In the genomic region with DNA sequence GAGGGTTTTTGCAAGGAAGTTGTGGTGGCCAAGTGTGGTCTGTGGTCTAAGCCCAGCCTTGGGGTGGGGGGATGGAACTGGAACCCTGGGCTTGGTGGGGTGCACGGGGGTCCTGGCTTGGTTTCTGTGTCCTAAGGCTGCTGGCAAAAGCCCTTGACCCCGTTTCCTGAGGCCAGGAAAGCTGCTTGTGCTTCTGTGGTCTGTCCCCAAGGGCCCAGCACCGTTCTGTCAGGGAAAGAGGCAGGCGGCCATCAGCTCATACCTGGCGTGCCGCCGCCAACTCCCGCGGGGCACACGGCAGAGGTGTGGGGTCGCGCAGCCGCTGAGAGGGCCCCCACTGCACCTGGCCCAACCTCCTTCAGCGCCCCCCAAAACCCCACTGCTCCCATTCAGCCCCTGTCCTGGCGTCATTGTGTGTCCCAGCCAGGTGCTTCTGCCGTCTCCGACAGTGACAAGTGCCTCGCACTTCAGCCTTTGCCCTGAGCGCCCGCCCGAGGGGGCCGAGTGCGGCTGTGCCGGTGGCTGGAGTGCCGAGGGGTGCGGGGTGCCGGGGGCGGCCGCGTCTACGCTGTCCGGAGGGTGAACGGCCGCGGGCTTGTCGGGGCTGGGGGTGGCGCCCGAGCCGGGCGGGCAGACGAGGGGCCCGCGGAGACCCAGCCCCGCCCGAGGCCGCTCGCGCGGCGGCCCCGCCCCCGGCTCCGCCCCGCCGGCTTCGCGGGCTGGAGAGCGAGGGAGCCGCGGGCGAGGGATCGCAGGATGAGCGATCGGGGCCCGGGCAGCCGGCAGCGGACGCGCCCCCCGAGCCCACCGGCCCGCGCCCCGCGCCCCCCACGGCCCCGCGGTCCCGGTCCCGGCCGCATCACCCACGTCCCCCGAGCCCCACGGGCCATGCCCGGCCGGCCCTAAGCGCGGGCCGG, we compare ENCODE assay signal across 8 cellular contexts. TPM values are rescaled to one million over a fixed set of nuclear protein-coding genes. Genes with fewer than 3 reads are reported as not detected.
A peak's percentile ranks its signal among the peaks of the same experiment; 100 is the strongest.
DNase-seq lines count a peak whose midpoint lies in the region; ATAC-seq and TF ChIP-seq lines count a peak whose summit lies in the region.

A gene (plus strand): TSS at position 701 of the 917 bp plus-strand sequence. CDS start 282 bp downstream, outside the sequence.

- POLR2A ChIA-PET in AG04450 (lab: Yijun Ruan, JAX), result interaction anchor here (0.7 to 0.9 kb wide), 2 partner anchors 9 to 10 kb away, joined by 3 read pairs; no protein-coding TSS in a partner anchor

- H3K27me3 ChIP-seq in AG04450 (ENCODE audit: control insufficient read depth, insufficient read depth, low read length), result no peaks in the 10 kb centered on the region
- H3K27me3 ChIP-seq in breast epithelium, result no peaks in the 10 kb centered on the region
- H3K27me3 ChIP-seq in left lung, result peaks cover 0 to 14% of the 10 kb centered on the region in 2 donors

- CTCF ChIA-PET in AG04450 (lab: Charles Lee), result no interaction called here

- TF ChIP-seq CTCF in AG04450 (IDR thresholded peaks at IDR 0.05; ENCODE audit: low read depth, low read length), result no peak
- no peak for TF ChIP-seq CTCF in breast epithelium (IDR thresholded peaks at IDR 0.05)
- no peak for TF ChIP-seq CTCF in left lung (IDR thresholded peaks at IDR 0.05)

- no peak for DNase-seq in AG04450 (ENCODE audit: low read depth, low spot score)
- DNase-seq in GM19238 (ENCODE audit: insufficient read length, low spot score), result peak; percentile 69
- DNase-seq in breast epithelium (ENCODE audit: low spot score in 2 of 2), result no peak
- peak in 1 of 2 donors; percentile 86 for DNase-seq in left lung

- H3K36me3 ChIP-seq in breast epithelium, result peaks cover 6% of the 10 kb centered on the region
- peaks cover 0 to 44% of the 10 kb centered on the region in 2 donors for H3K36me3 ChIP-seq in left lung

- H3K4me3 ChIP-seq in AG04450 (ENCODE audit: low read depth, low read length), result peak within 1 kb of the TSS; percentile 44
- H3K4me3 ChIP-seq in breast epithelium, result peak within 1 kb of the TSS; percentile 18 to 70 (median 42)
- H3K4me3 ChIP-seq in left lung, result peak within 1 kb of the TSS in 1 of 2 donors; percentile 21

- H3K4me1 ChIP-seq in breast epithelium (peaks cover 0 to 4% of the 10 kb centered on the region in 2 donors), left lung (peaks cover 3 to 27% of the 10 kb centered on the region in 2 donors)

- ATAC-seq in SK-N-SH treated with all-trans-retinoic acid at 6 μM for 48 hours (peak; percentile 8), left lung (peak; percentile 55), HG02870 (IDR thresholded peaks at IDR 0.05; ENCODE audit: unreplicated experiment) (no peak), HG02885 (IDR thresholded peaks at IDR 0.05; ENCODE audit: poor library complexity, unreplicated experiment) (no peak)

- H3K27ac ChIP-seq in AG04450 (ENCODE audit: low read depth, low read length) (no peak within 1 kb of the TSS), breast epithelium (peak within 1 kb of the TSS; percentile 27 to 40), left lung (no peak within 1 kb of the TSS), temporal lobe (ENCODE audit: low read depth, low read length) (peak within 1 kb of the TSS; percentile 36)

- intact Hi-C loops in breast epithelium (cut with DNase I; ENCODE audit: low total_unique reads), result no loop called here
- intact Hi-C loops in left lung (cut with DNase I), result no loop called here

- H3K9me3 ChIP-seq in AG04450 (ENCODE audit: control insufficient read depth, insufficient read depth, low read length), result no peaks in the 10 kb centered on the region; the same call in 1 of the 2 replicates
- no peaks in the 10 kb centered on the region for H3K9me3 ChIP-seq in breast epithelium
- H3K9me3 ChIP-seq in left lung, result no peaks in the 10 kb centered on the region

- no peak for TF ChIP-seq POLR2A in breast epithelium (IDR thresholded peaks at IDR 0.05)

TF ChIP-seq in SK-N-SH treated with all-trans-retinoic acid at 6 μM for 48 hours, 23 proteins besides CTCF, POLR2A, EP300 and RAD21:
- TF ChIP-seq CSDC2 (CRISPR knock-in tag; IDR thresholded peaks at IDR 0.05) (no peak), GLIS3 (CRISPR knock-in tag; IDR thresholded peaks at IDR 0.05) (no peak)
- TF ChIP-seq, protein P1, sequence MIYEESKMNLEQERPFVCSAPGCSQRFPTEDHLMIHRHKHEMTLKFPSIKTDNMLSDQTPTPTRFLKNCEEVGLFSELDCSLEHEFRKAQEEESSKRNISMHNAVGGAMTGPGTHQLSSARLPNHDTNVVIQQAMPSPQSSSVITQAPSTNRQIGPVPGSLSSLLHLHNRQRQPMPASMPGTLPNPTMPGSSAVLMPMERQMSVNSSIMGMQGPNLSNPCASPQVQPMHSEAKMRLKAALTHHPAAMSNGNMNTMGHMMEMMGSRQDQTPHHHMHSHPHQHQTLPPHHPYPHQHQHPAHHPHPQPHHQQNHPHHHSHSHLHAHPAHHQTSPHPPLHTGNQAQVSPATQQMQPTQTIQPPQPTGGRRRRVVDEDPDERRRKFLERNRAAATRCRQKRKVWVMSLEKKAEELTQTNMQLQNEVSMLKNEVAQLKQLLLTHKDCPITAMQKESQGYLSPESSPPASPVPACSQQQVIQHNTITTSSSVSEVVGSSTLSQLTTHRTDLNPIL (CRISPR knock-in tag; IDR thresholded peaks at IDR 0.05; ENCODE audit: low read depth), result no peak

RNA-seq across cellular contexts. Expression of the gene that starts here (rescaled TPM):
- 2.0 and 2.8 TPM in 2 replicates for polyA plus RNA-seq in AG04450 (2011; rRNA removed)
- polyA minus RNA-seq in AG04450 (2011; rRNA and poly(A)+ RNA removed), result 1.4 and 1.6 TPM in 2 replicates
- total RNA-seq in breast epithelium (under 1 TPM in 1 of 3 donors, not detected in 2; 0.48 TPM), left lung (1 to 10 TPM in 1 of 2 donors, under 1 TPM in 1; 0.81 to 1.4 TPM), temporal lobe (45.7 TPM)

Comparison
In these comparisons a context has a peak if more than half of its experiments do, and no peak if none do; other contexts are left out.
1. RNA of the gene that starts here (total RNA-seq): 45.7 TPM in temporal lobe (single experiment); 0.81 to 1.4 TPM in left lung and 0.48 TPM in breast epithelium; every median in the first group is over 10 times any median in the second.
2. H3K27ac ChIP-seq: peak in breast epithelium (2 of 2) and temporal lobe (single experiment); none in AG04450 (single experiment) and left lung (0 of 2).
3. ATAC-seq: peak in SK-N-SH treated with all-trans-retinoic acid at 6 μM for 48 hours (single experiment) and left lung (single experiment); none in HG02870 (single experiment) and HG02885 (single experiment).